23 cellular contexts compared by ENCODE assay signal in the genomic region with DNA sequence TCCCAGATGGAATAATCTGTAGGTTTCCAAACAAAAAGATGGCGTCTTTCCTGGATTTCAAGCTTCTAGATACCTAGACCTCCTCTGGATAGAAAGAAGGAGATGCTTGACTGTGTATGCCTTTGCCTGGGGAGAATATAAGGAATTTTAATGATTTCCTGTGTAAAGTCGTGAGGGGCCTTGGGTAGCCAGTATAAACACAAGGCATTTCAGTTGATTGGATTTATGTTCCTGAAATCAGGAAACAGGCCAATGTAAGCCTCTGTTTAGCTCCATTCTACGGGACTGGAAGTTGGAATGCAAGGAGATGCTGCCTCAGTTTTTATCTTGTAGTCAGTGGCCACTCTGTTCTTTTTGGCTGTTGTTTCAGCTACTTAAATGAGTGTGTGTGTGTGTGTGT.
A peak's percentile ranks its signal among the peaks of the same experiment; 100 is the strongest.
DNase-seq lines count a peak whose midpoint lies in the region; ATAC-seq, FAIRE-seq and TF ChIP-seq lines count a peak whose summit lies in the region.
"Had no signal": no experiment of that assay in that cellular context is flagged by ENCODE, and none has a peak within 500 bp of the region (broad histone marks: within the 10 kb centered on the region; RNA-seq: fewer than 3 reads in every experiment).

No MANE protein-coding gene starts in this region.

- no peaks in the 10 kb centered on the region for H3K27me3 ChIP-seq in smooth muscle cell (ENCODE audit: low read depth)

- no peak for TF ChIP-seq POLR2A in GM12892 (IDR thresholded peaks at IDR 0.05; ENCODE audit: low read depth, low read length)

- in situ Hi-C loops in astrocyte of the spinal cord (cut with HindIII; ENCODE audit: low sequenced_read_pairs) = no loop called here

- no peaks in the 10 kb centered on the region for H3K79me2 ChIP-seq in smooth muscle cell (ENCODE audit: low read depth)

- H3K4me3 Mint-ChIP-seq in stimulated activated effector memory CD8-positive, alpha-beta T cell treated with anti-CD3 and anti-CD28 coated beads, Interleukin-12 subunit alpha, Interleukin-12 subunit beta, amount 100 ng/mL, for 72 hours = no peak overlapping the region
- H3K4me3 Mint-ChIP-seq: B cell; CD4-positive, CD25-positive, alpha-beta regulatory T cell; CD8-positive, alpha-beta T cell; H9 had no signal

- H3K9me3 Mint-ChIP-seq in stimulated activated effector memory CD8-positive, alpha-beta T cell treated with anti-CD3 and anti-CD28 coated beads, Interleukin-12 subunit alpha, Interleukin-12 subunit beta, amount 100 ng/mL, for 72 hours = no peaks in the 10 kb centered on the region
- H3K9me3 Mint-ChIP-seq: CD8-positive, alpha-beta T cell had no signal

- H2AFZ ChIP-seq in smooth muscle cell (ENCODE audit: low read depth) = no peak overlapping the region
- H2AFZ ChIP-seq: GM23248 had no signal

- H3K4me3 ChIP-seq in astrocyte of the spinal cord (ENCODE audit: low read depth, low read length) (no peak overlapping the region), smooth muscle cell (no peak overlapping the region)
- H3K4me3 ChIP-seq: BLaER1, GM23248 had no signal

- H3K4me1 ChIP-seq in smooth muscle cell (ENCODE audit: low read depth) = peaks cover 18% of the 10 kb centered on the region
- H3K4me1 ChIP-seq: Caco-2 had no signal

- no peaks in the 10 kb centered on the region for H3K4me1 Mint-ChIP-seq in stimulated activated effector memory CD8-positive, alpha-beta T cell treated with anti-CD3 and anti-CD28 coated beads, Interleukin-12 subunit alpha, Interleukin-12 subunit beta, amount 100 ng/mL, for 72 hours
- H3K4me1 Mint-ChIP-seq: B cell; CD4-positive, CD25-positive, alpha-beta regulatory T cell had no signal

- TF ChIP-seq CTCF in astrocyte of the spinal cord (IDR thresholded peaks at IDR 0.05; ENCODE audit: low read depth, low read length) = no peak
- TF ChIP-seq CTCF in smooth muscle cell (IDR thresholded peaks at IDR 0.05; ENCODE audit: borderline replicate concordance, insufficient read depth, poor library complexity, severe bottlenecking) = no peak

- H3K36me3 ChIP-seq in smooth muscle cell (ENCODE audit: low read depth) = no peaks in the 10 kb centered on the region
- H3K36me3 ChIP-seq: BLaER1 had no signal

- H3F3A ChIP-seq in smooth muscle cell (ENCODE audit: low read depth) = peaks cover 11% of the 10 kb centered on the region

- no peak overlapping the region for H3K9ac ChIP-seq in smooth muscle cell (ENCODE audit: low read depth)
- H3K9ac ChIP-seq: BLaER1, GM23248 had no signal

- 44% methylated on average over 3 of the region's 3 CpGs for WGBS in smooth muscle cell (ENCODE audit: low lambda C conversion rate)

- no peak for ATAC-seq in stimulated activated effector memory CD8-positive, alpha-beta T cell treated with anti-CD3 and anti-CD28 coated beads, Interleukin-12 subunit alpha, Interleukin-12 subunit beta, amount 100 ng/mL, for 72 hours
- ATAC-seq in SK-N-SH treated with all-trans-retinoic acid at 6 μM for 48 hours = no peak
- no peak for ATAC-seq in HG03432 (IDR thresholded peaks at IDR 0.05; ENCODE audit: unreplicated experiment)
- ATAC-seq: CD8-positive, alpha-beta T cell; HCT116 had no signal

- H3K4me2 ChIP-seq in smooth muscle cell = peak overlapping the region; percentile 29
- H3K4me2 ChIP-seq: BLaER1 had no signal

- FAIRE-seq in GM12892 (lab: Jason Lieb, UNC) = no peak
- FAIRE-seq: GM12891, GM19239, H1 had no signal

- H3K9me3 ChIP-seq in smooth muscle cell (replicated peaks; ENCODE audit: low read depth) = no peaks in the 10 kb centered on the region
- H3K9me3 ChIP-seq: BLaER1, Caco-2 had no signal

- no peak overlapping the region for H3K27ac Mint-ChIP-seq in stimulated activated effector memory CD8-positive, alpha-beta T cell treated with anti-CD3 and anti-CD28 coated beads, Interleukin-12 subunit alpha, Interleukin-12 subunit beta, amount 100 ng/mL, for 72 hours
- H3K27ac Mint-ChIP-seq: B cell; CD4-positive, CD25-positive, alpha-beta regulatory T cell; CD8-positive, alpha-beta T cell; H9 had no signal

- DNase-seq in EL (peak; percentile 8), astrocyte of the spinal cord (ENCODE audit: low read depth, low spot score) (peak; percentile 55), left kidney (ENCODE audit: low read depth, low spot score) (peak; percentile 22), smooth muscle cell (lab: John Stamatoyannopoulos, UW; ENCODE audit: unreplicated experiment) (no peak), GM12892 (ENCODE audit: insufficient read length) (no peak)
- no peak for DNase-seq in stimulated activated effector memory CD8-positive, alpha-beta T cell treated with anti-CD3 and anti-CD28 coated beads, Interleukin-12 subunit alpha, Interleukin-12 subunit beta, amount 100 ng/mL, for 72 hours (ENCODE audit: low spot score in 2 of 2)
- DNase-seq: Caco-2; CD4-positive, CD25-positive, alpha-beta regulatory T cell; CD8-positive, alpha-beta T cell; DMS153; DND-41; GF-D8; GM23248; H9 had no signal

- H3K27ac ChIP-seq in smooth muscle cell (ENCODE audit: low read depth) = peak overlapping the region; percentile 1
- H3K27ac ChIP-seq: BLaER1, C4-2B, GM23248 had no signal

- no peaks in the 10 kb centered on the region for H3K36me3 Mint-ChIP-seq in stimulated activated effector memory CD8-positive, alpha-beta T cell treated with anti-CD3 and anti-CD28 coated beads, Interleukin-12 subunit alpha, Interleukin-12 subunit beta, amount 100 ng/mL, for 72 hours
- H3K36me3 Mint-ChIP-seq: CD4-positive, CD25-positive, alpha-beta regulatory T cell; CD8-positive, alpha-beta T cell had no signal

- H4K20me1 ChIP-seq in smooth muscle cell (ENCODE audit: low read depth) = no peaks in the 10 kb centered on the region
- H4K20me1 ChIP-seq: BLaER1 had no signal

TF ChIP-seq in SK-N-SH treated with all-trans-retinoic acid at 6 μM for 48 hours, 23 proteins besides CTCF, POLR2A, EP300 and RAD21:
- TF ChIP-seq ESRRG (CRISPR knock-in tag; IDR thresholded peaks at IDR 0.05) = no peak
- no peak for TF ChIP-seq CSRNP3 (CRISPR knock-in tag; IDR thresholded peaks at IDR 0.05)
- no peak for TF ChIP-seq TCF4 (CRISPR knock-in tag; IDR thresholded peaks at IDR 0.05; ENCODE audit: borderline replicate concordance)
- no peak for TF ChIP-seq BACH2 (CRISPR knock-in tag; IDR thresholded peaks at IDR 0.05; ENCODE audit: borderline replicate concordance)

Comparison
In these comparisons a context has a peak if more than half of its experiments do, and no peak if none do; other contexts are left out.
1. DNase-seq: peak in EL (single experiment), astrocyte of the spinal cord (single experiment) and left kidney (single experiment); none in smooth muscle cell (single experiment), stimulated activated effector memory CD8-positive, alpha-beta T cell treated with anti-CD3 and anti-CD28 coated beads, Interleukin-12 subunit alpha, Interleukin-12 subunit beta, amount 100 ng/mL, for 72 hours (0 of 2) and GM12892 (single experiment).